1 cellular context compared by ENCODE assay signal in genomic region chr6:100719883-100720682, GRCh38.
A peak's percentile ranks its signal among the peaks of the same experiment; 100 is the strongest.
TF ChIP-seq lines count a peak whose summit lies in the region.

No MANE protein-coding gene starts in this region.

TF ChIP-seq in K562, 482 proteins besides CTCF, POLR2A, EP300 and RAD21 (continued from another document and continues in another):
- TF ChIP-seq CLOCK (CRISPR knock-in tag; IDR thresholded peaks at IDR 0.05; ENCODE audit: borderline replicate concordance) (no peak), CBFA2T3 (IDR thresholded peaks at IDR 0.05) (peak; percentile 73), TCFL5 (CRISPR knock-in tag; conservative IDR thresholded peaks at IDR 0.05) (no peak), TSC22D4 (tag; IDR thresholded peaks at IDR 0.05) (no peak), ARID1B (IDR thresholded peaks at IDR 0.05) (peak; percentile 76), DPF2 (IDR thresholded peaks at IDR 0.05) (peak; percentile 73), KLF16 (IDR thresholded peaks at IDR 0.05) (no peak), ZNF436 (CRISPR knock-in tag; IDR thresholded peaks at IDR 0.05) (no peak), SMC3 (conservative IDR thresholded peaks at IDR 0.05; ENCODE audit: insufficient read depth, low read depth, low read length) (0 out of 2 replicates have a peak, but pooled peaks have one; percentile 32), YY1 (IDR thresholded peaks at IDR 0.05; ENCODE audit: borderline replicate concordance in 1 of 3, control insufficient read depth in 1 of 3, extremely low read depth in 1 of 3, insufficient read depth in 3 of 3, insufficient read length in 1 of 3, insufficient replicate concordance in 2 of 3, low read depth in 1 of 3, low read length in 2 of 3) (no peak), ZBTB40 (IDR thresholded peaks at IDR 0.05) (no peak), ZBTB40 (CRISPR knock-in tag; IDR thresholded peaks at IDR 0.05) (no peak), PBX2 (CRISPR knock-in tag; IDR thresholded peaks at IDR 0.05; ENCODE audit: low read depth) (no peak), PBX2 (tag; conservative IDR thresholded peaks at IDR 0.05; ENCODE audit: low read depth) (0 out of 2 replicates have a peak, but pooled peaks have one; percentile 9), ZBTB26 (CRISPR knock-in tag; IDR thresholded peaks at IDR 0.05) (no peak), ESRRB (CRISPR knock-in tag; IDR thresholded peaks at IDR 0.05; ENCODE audit: borderline replicate concordance) (no peak), POLR2B (IDR thresholded peaks at IDR 0.05; ENCODE audit: low read depth, partially characterized antibody) (no peak), NCOA2 (IDR thresholded peaks at IDR 0.05; ENCODE audit: partially characterized antibody in 2 of 2) (no peak), SIX5 (IDR thresholded peaks at IDR 0.05; ENCODE audit: borderline replicate concordance in 1 of 2, insufficient read depth in 1 of 2, low read depth in 1 of 2, low read length in 2 of 2) (no peak), TRIM24 (IDR thresholded peaks at IDR 0.05) (peak; percentile 22 to 30; a peak in 1 of 4 replicates), E2F4 (CRISPR knock-in tag; IDR thresholded peaks at IDR 0.05; ENCODE audit: low read depth) (no peak), TFE3 (CRISPR knock-in tag; IDR thresholded peaks at IDR 0.05) (no peak), ADNP (tag; IDR thresholded peaks at IDR 0.05) (no peak), HDAC1 (IDR thresholded peaks at IDR 0.05) (no peak), ZNF318 (IDR thresholded peaks at IDR 0.05; ENCODE audit: borderline replicate concordance in 1 of 2, low read depth in 1 of 2) (no peak), ZNF134 (CRISPR knock-in tag; conservative IDR thresholded peaks at IDR 0.05) (no peak)
